ENCODE assay signal across 11 cellular contexts in the genomic region with DNA sequence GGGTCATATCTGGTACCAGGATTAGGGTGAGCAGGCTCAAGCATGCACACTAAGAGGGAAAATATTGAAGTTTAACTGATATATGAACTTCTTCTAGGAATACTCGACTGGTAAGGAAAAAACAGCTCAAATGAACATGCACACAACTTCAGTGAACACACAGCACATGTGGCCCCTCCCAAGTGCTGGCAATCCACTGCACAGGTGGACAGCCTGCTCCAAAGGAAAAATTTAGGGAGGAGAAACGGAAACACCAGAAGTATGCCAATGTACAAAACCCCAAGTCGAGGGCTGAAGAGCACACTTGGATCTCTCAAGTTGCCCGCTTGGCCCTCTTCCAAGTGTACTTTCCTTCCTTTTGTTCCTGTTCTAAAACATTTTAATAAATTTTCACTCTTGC.
"Had no signal": no experiment of that assay in that cellular context is flagged by ENCODE, and none has a peak within 500 bp of the region (broad histone marks: within the 10 kb centered on the region; RNA-seq: fewer than 3 reads in every experiment).

No MANE protein-coding gene starts in this region.

- H3K4me3 Mint-ChIP-seq: GM23338, H9, HFFc6 had no signal

- H3K4me3 ChIP-seq: GM23248, GM23338, HAP-1 had no signal

- H2AFZ ChIP-seq: GM23248, GM23338 had no signal

- H3K36me3 ChIP-seq: HAP-1 had no signal

- ATAC-seq: GM23338, HCT116 had no signal

- H3K9me3 ChIP-seq: HAP-1 had no signal

- DNase-seq: GM23248, GOT3, H7, H9, HCEC 1CT, HFFc6 had no signal

- H3K27ac Mint-ChIP-seq: GM23338, H9, HFFc6 had no signal

- H3K4me2 ChIP-seq: GM23338 had no signal

- H3K27ac ChIP-seq: GM23248 had no signal

- H3K9ac ChIP-seq: GM23248 had no signal

- H3K9me3 Mint-ChIP-seq: GM23338 had no signal

- FAIRE-seq: H1, H54 had no signal
